Comparison of ENCODE assay signal across 8 cellular contexts in the genomic region with DNA sequence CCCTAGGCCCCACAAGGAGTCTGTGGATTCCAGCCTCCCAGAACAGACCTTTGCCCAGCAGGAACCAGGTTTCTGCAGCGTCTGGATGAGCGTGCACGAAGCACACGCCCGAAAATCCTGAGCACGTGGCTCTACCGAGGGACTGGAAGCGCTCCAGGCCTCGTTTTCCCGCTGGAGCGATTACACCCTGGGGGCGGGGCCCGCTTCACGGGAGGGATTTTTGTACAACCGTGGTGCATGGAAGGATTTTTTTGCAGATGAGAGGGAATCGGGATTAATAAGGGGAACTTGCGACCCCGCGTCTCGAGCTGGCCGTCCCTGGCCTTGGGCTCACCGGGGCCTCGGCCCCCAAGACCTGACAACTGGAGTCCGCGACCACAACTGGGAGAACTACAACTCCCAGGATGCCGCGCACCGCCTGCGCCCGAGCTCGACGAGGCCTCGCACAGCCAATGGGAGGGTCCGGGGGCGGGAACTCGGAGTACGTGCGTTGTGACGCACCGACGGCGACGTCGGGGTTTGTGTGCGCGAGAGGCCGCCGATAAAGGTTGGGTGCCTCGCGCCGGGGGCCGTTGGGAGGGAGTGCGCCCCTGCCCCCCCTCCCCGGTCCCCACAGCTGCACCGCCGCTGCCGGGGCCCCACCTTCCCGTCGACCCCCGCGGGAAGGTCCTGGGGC.
DNase-seq lines count a peak whose midpoint lies in the region; FAIRE-seq and TF ChIP-seq lines count a peak whose summit lies in the region.

A gene (plus strand): TSS at position 518 of the 676 bp plus-strand sequence. CDS start 3,294 bp downstream, outside the sequence.

- H3K9me3 Mint-ChIP-seq in nephron progenitor cell = no peaks in the 10 kb centered on the region
- H3K9me3 Mint-ChIP-seq in stimulated activated naive CD8-positive, alpha-beta T cell treated with anti-CD3 and anti-CD28 coated beads, Interleukin-15, Interleukin-2, amounts not matched to agents 100 ng/mL and 50 ng/mL, for 24 hours = no peaks in the 10 kb centered on the region

- FAIRE-seq in H54 (lab: Jason Lieb, UNC) = no peak

- no peaks in the 10 kb centered on the region for H3K27me3 Mint-ChIP-seq in nephron progenitor cell (ENCODE audit: low read depth, poor library complexity)
- no peaks in the 10 kb centered on the region for H3K27me3 Mint-ChIP-seq in stimulated activated naive CD8-positive, alpha-beta T cell treated with anti-CD3 and anti-CD28 coated beads, Interleukin-15, Interleukin-2, amounts not matched to agents 100 ng/mL and 50 ng/mL, for 24 hours

- H3K4me3 Mint-ChIP-seq in nephron progenitor cell = peak within 1 kb of the TSS; percentile 90
- H3K4me3 Mint-ChIP-seq in stimulated activated naive CD8-positive, alpha-beta T cell treated with anti-CD3 and anti-CD28 coated beads, Interleukin-15, Interleukin-2, amounts not matched to agents 100 ng/mL and 50 ng/mL, for 24 hours = peak within 1 kb of the TSS; percentile 92

- H3K27ac ChIP-seq in RWPE1 = peak within 1 kb of the TSS; percentile 91

- peak within 1 kb of the TSS; percentile 64 for H3K27ac Mint-ChIP-seq in nephron progenitor cell
- H3K27ac Mint-ChIP-seq in stimulated activated naive CD8-positive, alpha-beta T cell treated with anti-CD3 and anti-CD28 coated beads, Interleukin-15, Interleukin-2, amounts not matched to agents 100 ng/mL and 50 ng/mL, for 24 hours = peak within 1 kb of the TSS; percentile 97

- DNase-seq in EH (ENCODE audit: low read depth) (peak; percentile 97), H54 (ENCODE audit: insufficient read length, low spot score) (peak; percentile 100), LoVo (ENCODE audit: low spot score) (peak; percentile 95), RWPE1 (ENCODE audit: low spot score) (peak; percentile 94), fibroblast of the conjunctiva (ENCODE audit: low read depth) (peak; percentile 95), nephron progenitor cell (peak; percentile 98)
- DNase-seq in activated effector memory CD4-positive, alpha-beta T cell treated with Interleukin-2 at 50 U/mL for 16 hours = peak; percentile 98

- peaks cover 72% of the 10 kb centered on the region for H3K4me1 Mint-ChIP-seq in nephron progenitor cell
- peaks cover 33% of the 10 kb centered on the region for H3K4me1 Mint-ChIP-seq in stimulated activated naive CD8-positive, alpha-beta T cell treated with anti-CD3 and anti-CD28 coated beads, Interleukin-15, Interleukin-2, amounts not matched to agents 100 ng/mL and 50 ng/mL, for 24 hours (ENCODE audit: low read depth)

- POLR2A ChIA-PET in RWPE1 (lab: Yijun Ruan, JAX; ENCODE audit: low non-redundant PET) = interaction anchor here (0.9 to 1.0 kb wide), 3 partner anchors 9 to 148 kb away, joined by 3 to 4 read pairs (median 3); a partner anchor contains a TSS

- no peak for TF ChIP-seq CTCF in RWPE1 (conservative IDR thresholded peaks at IDR 0.05; ENCODE audit: low read depth)
- no peak for TF ChIP-seq CTCF in nephron progenitor cell (IDR thresholded peaks at IDR 0.05)

- TF ChIP-seq POLR2A in H54 (IDR thresholded peaks at IDR 0.05; ENCODE audit: low read depth, low read length) = peak; percentile 32; the same call in 1 of the 2 replicates

- CTCF ChIA-PET in RWPE1 (lab: Yijun Ruan, JAX) = interaction anchor here (1.1 to 1.7 kb wide), 3 partner anchors 8 to 27 kb away, joined by 3 to 10 read pairs (median 7); no protein-coding TSS in a partner anchor

- peaks cover 7% of the 10 kb centered on the region for H3K36me3 Mint-ChIP-seq in nephron progenitor cell (ENCODE audit: low read depth)
- peaks cover 4% of the 10 kb centered on the region for H3K36me3 Mint-ChIP-seq in stimulated activated naive CD8-positive, alpha-beta T cell treated with anti-CD3 and anti-CD28 coated beads, Interleukin-15, Interleukin-2, amounts not matched to agents 100 ng/mL and 50 ng/mL, for 24 hours (ENCODE audit: low read depth)

Comparison
In these comparisons a context has a peak if more than half of its experiments do, and no peak if none do; other contexts are left out.
1. Peak in every context shown above with its lines: DNase-seq and H3K27ac ChIP-seq.